ENCODE assay signal across 16 cellular contexts in genomic region chr7:117803476-117803875, GRCh38.
DNase-seq lines count a peak whose midpoint lies in the region; ATAC-seq, FAIRE-seq and TF ChIP-seq lines count a peak whose summit lies in the region.
"Had no signal": no experiment of that assay in that cellular context is flagged by ENCODE, and none has a peak within 500 bp of the region (broad histone marks: within the 10 kb centered on the region; RNA-seq: fewer than 3 reads in every experiment).

No MANE protein-coding gene starts in this region.

- no peak overlapping the region for H3K9ac ChIP-seq in mesendoderm (ENCODE audit: low read length)
- H3K9ac ChIP-seq: BLaER1 treated with 17β-estradiol and CSF1 and Interleukin-3, amounts not matched to agents 10 nM and 100 nM had no signal

- H3K79me2 ChIP-seq in mesendoderm (ENCODE audit: control insufficient read depth, insufficient read depth, low read length), result no peaks in the 10 kb centered on the region

- H3K36me3 ChIP-seq in mesendoderm (ENCODE audit: control insufficient read depth, insufficient read depth, low read length) (no peaks in the 10 kb centered on the region), brain microvascular endothelial cell (replicated peaks) (no peaks in the 10 kb centered on the region)
- H3K36me3 ChIP-seq: BLaER1 treated with 17β-estradiol and CSF1 and Interleukin-3, amounts not matched to agents 10 nM and 100 nM had no signal

- no peak overlapping the region for H2BK120ac ChIP-seq in mesendoderm (ENCODE audit: low read depth, low read length)

- no peak overlapping the region for H3K27ac ChIP-seq in mesendoderm (ENCODE audit: low read depth, low read length)
- H3K27ac ChIP-seq in brain microvascular endothelial cell, result no peak overlapping the region
- H3K27ac ChIP-seq: BLaER1 treated with 17β-estradiol and CSF1 and Interleukin-3, amounts not matched to agents 10 nM and 100 nM had no signal

- WGBS in mesendoderm (ENCODE audit: extremely low coverage, insufficient coverage, low lambda C conversion rate), result 100% methylated on average over 1 of the region's 2 CpGs

- DNase-seq in RCC 7860 (ENCODE audit: low spot score) (no peak), epithelial cell of esophagus (ENCODE audit: low read depth) (peak; percentile 29), mesendoderm (peak; percentile 57), brain microvascular endothelial cell (no peak), NCI-H1694 (lab: John Stamatoyannopoulos, UW) (no peak)
- no peak for DNase-seq in activated effector memory CD4-positive, alpha-beta T cell treated with anti-CD3 and anti-CD28 coated beads, Interleukin-2, amount 50 U/mL, for 16 hours
- DNase-seq: Calu3; CD8-positive, alpha-beta T cell; DMS79 treated with DMSO at 0.1 percent for 48 hours; GF-D8; HCEC 1CT had no signal

- H2AK5ac ChIP-seq in mesendoderm (ENCODE audit: low read length), result no peak overlapping the region

- H3K27me3 ChIP-seq in mesendoderm (ENCODE audit: insufficient read depth, low read length, poor library complexity), result no peaks in the 10 kb centered on the region
- no peaks in the 10 kb centered on the region for H3K27me3 ChIP-seq in brain microvascular endothelial cell (replicated peaks)
- H3K27me3 ChIP-seq: BLaER1 treated with 17β-estradiol and CSF1 and Interleukin-3, amounts not matched to agents 10 nM and 100 nM had no signal

- no peak overlapping the region for H3K18ac ChIP-seq in mesendoderm (ENCODE audit: low read length)

- H3K4me3 ChIP-seq in epithelial cell of esophagus (ENCODE audit: low read length) (no peak overlapping the region), mesendoderm (ENCODE audit: low read length) (no peak overlapping the region), brain microvascular endothelial cell (ENCODE audit: low read depth, low read length) (no peak overlapping the region)
- H3K4me3 ChIP-seq: BLaER1 treated with 17β-estradiol and CSF1 and Interleukin-3, amounts not matched to agents 10 nM and 100 nM; GM23338 had no signal

- no peak overlapping the region for H2BK5ac ChIP-seq in mesendoderm (ENCODE audit: low read length)

- no peak overlapping the region for H3K4ac ChIP-seq in mesendoderm (ENCODE audit: low read depth, low read length)

- no peak for ATAC-seq in HG03342 (IDR thresholded peaks at IDR 0.05; ENCODE audit: unreplicated experiment)
- ATAC-seq: CD8-positive, alpha-beta T cell; GM23338; HepG2 had no signal

- H4K5ac ChIP-seq in mesendoderm (ENCODE audit: low read length), result no peak overlapping the region

- peak; percentile 68 for FAIRE-seq in RCC 7860 (lab: Jason Lieb, UNC)
- FAIRE-seq: H54, HepG2 had no signal

- no peak for TF ChIP-seq CTCF in epithelial cell of esophagus (IDR thresholded peaks at IDR 0.05; ENCODE audit: insufficient read depth, low read depth, low read length, missing control alignments)
- no peak for TF ChIP-seq CTCF in brain microvascular endothelial cell (IDR thresholded peaks at IDR 0.05; ENCODE audit: low read depth, low read length, missing control alignments)

- no peak overlapping the region for H3K4me2 ChIP-seq in mesendoderm (ENCODE audit: low read length)
- H3K4me2 ChIP-seq: BLaER1 treated with 17β-estradiol and CSF1 and Interleukin-3, amounts not matched to agents 10 nM and 100 nM; GM23338 had no signal

- no peaks in the 10 kb centered on the region for H3K4me1 ChIP-seq in mesendoderm (ENCODE audit: control insufficient read depth, low read depth, low read length)

- in situ Hi-C loops in brain microvascular endothelial cell (cut with HindIII; ENCODE audit: low pct_ligation_motif_present, low sequenced_read_pairs), result no loop called here

- no peak overlapping the region for H3K23ac ChIP-seq in mesendoderm (ENCODE audit: low read length)

- no peaks in the 10 kb centered on the region for H3K79me1 ChIP-seq in mesendoderm (ENCODE audit: low read length)

- no peak overlapping the region for H4K8ac ChIP-seq in mesendoderm (ENCODE audit: low read depth, low read length)

- H2BK15ac ChIP-seq in mesendoderm (replicated peaks; ENCODE audit: low read depth), result no peak overlapping the region

- H3K56ac ChIP-seq in mesendoderm (ENCODE audit: low read length), result no peak overlapping the region

Comparison
In these comparisons a context has a peak if more than half of its experiments do, and no peak if none do; other contexts are left out.
1. DNase-seq: peak in epithelial cell of esophagus (single experiment) and mesendoderm (single experiment); none in RCC 7860 (single experiment), brain microvascular endothelial cell (single experiment), NCI-H1694 (single experiment) and activated effector memory CD4-positive, alpha-beta T cell treated with anti-CD3 and anti-CD28 coated beads, Interleukin-2, amount 50 U/mL, for 16 hours (single experiment).